ENCODE assay signal across 19 cellular contexts in the genomic region with DNA sequence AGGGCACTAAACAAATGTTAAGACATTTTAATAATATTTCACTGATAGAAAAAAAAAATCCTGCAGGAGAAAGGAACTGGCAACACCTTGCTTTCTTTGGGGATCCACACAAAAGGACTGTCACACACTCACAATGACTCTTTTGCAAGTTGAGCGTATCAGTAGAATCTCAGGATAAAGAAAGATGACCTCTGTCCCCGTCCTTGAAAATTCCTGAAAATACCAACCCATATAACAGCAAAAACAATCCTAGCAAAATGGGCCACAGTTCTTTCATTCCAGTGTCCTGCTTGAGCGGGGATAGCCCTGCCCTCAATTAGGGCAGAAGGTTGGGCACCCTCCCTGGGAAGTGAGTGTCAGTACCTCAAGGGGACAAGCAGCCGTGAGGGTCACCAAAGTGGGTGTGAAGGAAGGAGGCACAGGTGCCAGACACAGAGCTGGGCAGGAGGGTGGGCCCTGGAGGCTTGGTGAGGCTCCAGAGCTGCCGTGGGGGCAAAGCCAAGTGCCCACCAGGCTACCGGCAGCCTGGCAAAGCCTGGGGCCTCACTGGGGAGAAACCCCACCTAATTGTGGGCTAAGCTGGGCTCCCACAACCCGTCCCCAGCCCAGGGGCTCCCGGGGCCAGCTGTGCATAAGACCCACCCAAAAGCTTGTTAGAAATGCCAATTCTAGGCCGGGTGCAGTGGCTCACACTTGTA. TPM values are rescaled to one million over a fixed set of nuclear protein-coding genes. Genes with fewer than 3 reads are reported as not detected.
"Had no signal": no experiment of that assay in that cellular context is flagged by ENCODE, and none has a peak within 500 bp of the region (broad histone marks: within the 10 kb centered on the region; RNA-seq: fewer than 3 reads in every experiment).

No MANE protein-coding gene starts in this region.

- DNase-seq: activated CD4-positive, alpha-beta T cell treated with anti-CD3 and anti-CD28 coated beads, Interleukin-2, amount 50 U/mL, for 1 hour; activated CD4-positive, CD25-positive, alpha-beta regulatory T cell; activated naive CD4-positive, alpha-beta T cell treated with anti-CD3 and anti-CD28 coated beads, Interleukin-2, amount 10 ng/mL, durations not matched to agents 7 days and 5 days; caudate nucleus; cortex of kidney; effector memory CD4-positive, alpha-beta T cell; erythroblast; hypothalamus; left cardiac atrium; lower lobe of right lung; naive thymus-derived CD4-positive, alpha-beta T cell; ovary; retina; stomach; T-helper 2 cell had no signal

- H3K4me3 ChIP-seq: lower lobe of right lung, ovary, stomach, vagina had no signal

- H3K36me3 Mint-ChIP-seq: activated naive CD4-positive, alpha-beta T cell treated with anti-CD3 and anti-CD28 coated beads, Interleukin-2, amount 10 ng/mL, durations not matched to agents 7 days and 5 days; naive thymus-derived CD4-positive, alpha-beta T cell had no signal

- H3K9me3 Mint-ChIP-seq: activated naive CD4-positive, alpha-beta T cell treated with anti-CD3 and anti-CD28 coated beads, Interleukin-2, amount 10 ng/mL, durations not matched to agents 7 days and 5 days; activated T-helper 2 cell treated with anti-CD3 and anti-CD28 coated beads, Interferon-gamma antibody, Interleukin-2, Interleukin-4, amounts not matched to agents 10 μg/mL and 5 μg/mL and 100 μg/mL, durations not matched to agents 14 hours and 24 hours and 36 hours; naive thymus-derived CD4-positive, alpha-beta T cell had no signal

- H3K36me3 ChIP-seq: lower lobe of right lung, ovary, stomach, vagina had no signal

- H3K27ac Mint-ChIP-seq: activated naive CD4-positive, alpha-beta T cell treated with anti-CD3 and anti-CD28 coated beads, Interleukin-2, amount 10 ng/mL, durations not matched to agents 7 days and 5 days; activated T-helper 2 cell treated with anti-CD3 and anti-CD28 coated beads, Interferon-gamma antibody, Interleukin-2, Interleukin-4, amounts not matched to agents 10 μg/mL and 5 μg/mL and 100 μg/mL, durations not matched to agents 14 hours and 24 hours and 36 hours had no signal

- ATAC-seq: left cardiac atrium; lower lobe of right lung; naive thymus-derived CD4-positive, alpha-beta T cell had no signal

- H3K27me3 ChIP-seq: vagina had no signal

- H3K9me3 ChIP-seq: lower lobe of right lung, ovary, stomach, vagina had no signal

- H3K27ac ChIP-seq: lower lobe of right lung, ovary, stomach, vagina had no signal

- H3K4me3 Mint-ChIP-seq: activated naive CD4-positive, alpha-beta T cell treated with anti-CD3 and anti-CD28 coated beads, Interleukin-2, amount 10 ng/mL, durations not matched to agents 7 days and 5 days; naive thymus-derived CD4-positive, alpha-beta T cell had no signal

RNA-seq across cellular contexts. Expression of gene WDR86, which starts 2.8 kb away (rescaled TPM):
- total RNA-seq: activated T-helper 2 cell treated with anti-CD3 and anti-CD28 coated beads, Interferon-gamma antibody, Interleukin-2, Interleukin-4, amounts not matched to agents 10 μg/mL and 5 μg/mL and 100 μg/mL, durations not matched to agents 14 hours and 24 hours and 36 hours had no signal

RNA-seq across cellular contexts. Expression of gene CRYGN, which starts 32.9 kb away (rescaled TPM):
- total RNA-seq: activated T-helper 2 cell treated with anti-CD3 and anti-CD28 coated beads, Interferon-gamma antibody, Interleukin-2, Interleukin-4, amounts not matched to agents 10 μg/mL and 5 μg/mL and 100 μg/mL, durations not matched to agents 14 hours and 24 hours and 36 hours; glomerular endothelial cell; lower lobe of right lung; skeletal muscle tissue; stomach; vagina had no signal
- polyA plus RNA-seq: stomach had no signal
